ENCODE assay signal across 30 cellular contexts in genomic region chr11:92779746-92780145, GRCh38.
"Had no signal": no experiment of that assay in that cellular context is flagged by ENCODE, and none has a peak within 500 bp of the region (broad histone marks: within the 10 kb centered on the region; RNA-seq: fewer than 3 reads in every experiment).

No MANE protein-coding gene starts in this region.

- H3K27me3 Mint-ChIP-seq: naive B cell had no signal

- H3K27ac Mint-ChIP-seq: immature natural killer cell; mesothelial cell of epicardium; naive B cell; natural killer cell; nephron progenitor cell; neural progenitor cell; stimulated activated effector memory CD8-positive, alpha-beta T cell treated with anti-CD3 and anti-CD28 coated beads, Interleukin-12 subunit alpha, Interleukin-12 subunit beta, amount 100 ng/mL, for 72 hours; stimulated activated naive CD8-positive, alpha-beta T cell treated with anti-CD3 and anti-CD28 coated beads, Interleukin-15, Interleukin-2, amounts not matched to agents 100 ng/mL and 50 ng/mL, for 24 hours had no signal

- H3K9ac ChIP-seq: neural progenitor cell had no signal

- ATAC-seq: natural killer cell; right cardiac atrium; sciatic nerve; stimulated activated effector memory CD8-positive, alpha-beta T cell treated with anti-CD3 and anti-CD28 coated beads, Interleukin-12 subunit alpha, Interleukin-12 subunit beta, amount 100 ng/mL, for 72 hours; upper lobe of right lung had no signal

- H3K4me1 ChIP-seq: prostate gland, suprapubic skin, upper lobe of right lung had no signal

- H3K9me3 Mint-ChIP-seq: natural killer cell; nephron progenitor cell; neural progenitor cell; stimulated activated naive CD8-positive, alpha-beta T cell treated with anti-CD3 and anti-CD28 coated beads, Interleukin-15, Interleukin-2, amounts not matched to agents 100 ng/mL and 50 ng/mL, for 24 hours had no signal

- H3K4me3 ChIP-seq: left ventricle myocardium inferior, lung, neural progenitor cell, prostate gland, skin epidermis, suprapubic skin, thoracic aorta, tibial artery, upper lobe of right lung had no signal

- H3K4me1 Mint-ChIP-seq: immature natural killer cell; naive B cell; natural killer cell; stimulated activated effector memory CD8-positive, alpha-beta T cell treated with anti-CD3 and anti-CD28 coated beads, Interleukin-12 subunit alpha, Interleukin-12 subunit beta, amount 100 ng/mL, for 72 hours had no signal

- H3K36me3 Mint-ChIP-seq: immature natural killer cell; naive B cell; natural killer cell; stimulated activated effector memory CD8-positive, alpha-beta T cell treated with anti-CD3 and anti-CD28 coated beads, Interleukin-12 subunit alpha, Interleukin-12 subunit beta, amount 100 ng/mL, for 72 hours had no signal

- H2AFZ ChIP-seq: neural progenitor cell had no signal

- DNase-seq: hippocampal formation; immature natural killer cell; kidney; left ventricle myocardium inferior; mesendoderm; naive B cell; natural killer cell; nephron progenitor cell; occipital lobe; retina; right cardiac atrium; stimulated activated CD4-positive, alpha-beta T cell treated with anti-CD3 and anti-CD28 coated beads, Interleukin-12 subunit alpha, Interleukin-12 subunit beta, amount 100 ng/mL, for 4 hours; stimulated activated CD4-positive, alpha-beta T cell treated with anti-CD3 and anti-CD28 coated beads, Interleukin-15, amount 100 ng/mL, for 24 hours; stimulated activated CD4-positive, alpha-beta T cell treated with anti-CD3 and anti-CD28 coated beads, Interleukin-2, amount 100 ng/mL, for 24 hours; stimulated activated CD4-positive, alpha-beta T cell treated with anti-CD3 and anti-CD28 coated beads, Interleukin-4, amount 100 ng/mL, for 24 hours; stimulated activated naive CD4-positive, alpha-beta T cell; tibial artery; trophoblast cell; upper lobe of right lung had no signal

- H3K27me3 ChIP-seq: neural progenitor cell, suprapubic skin, tibial artery, upper lobe of right lung had no signal

- H3K36me3 ChIP-seq: left ventricle myocardium inferior, neural progenitor cell, neutrophil, prostate gland, suprapubic skin, thoracic aorta, tibial artery, upper lobe of right lung had no signal

- H3K4me2 ChIP-seq: neural progenitor cell had no signal

- H3K27ac ChIP-seq: left ventricle myocardium inferior, neural progenitor cell, neutrophil, prostate gland, skin epidermis, suprapubic skin, thoracic aorta, tibial artery, upper lobe of right lung had no signal

- H3K4me3 Mint-ChIP-seq: immature natural killer cell; mesothelial cell of epicardium; naive B cell; natural killer cell; nephron progenitor cell; neural progenitor cell; stimulated activated effector memory CD8-positive, alpha-beta T cell treated with anti-CD3 and anti-CD28 coated beads, Interleukin-12 subunit alpha, Interleukin-12 subunit beta, amount 100 ng/mL, for 72 hours; stimulated activated naive CD8-positive, alpha-beta T cell treated with anti-CD3 and anti-CD28 coated beads, Interleukin-15, Interleukin-2, amounts not matched to agents 100 ng/mL and 50 ng/mL, for 24 hours had no signal

- H3K9me3 ChIP-seq: left ventricle myocardium inferior, neutrophil, prostate gland, suprapubic skin, thoracic aorta, tibial artery, upper lobe of right lung had no signal
